ENCODE assay signal across 8 cellular contexts in genomic region chr18:57859314-57859713, GRCh38. TPM values are rescaled to one million over a fixed set of nuclear protein-coding genes. Genes with fewer than 3 reads are reported as not detected.
A peak's percentile ranks its signal among the peaks of the same experiment; 100 is the strongest.
DNase-seq lines count a peak whose midpoint lies in the region; ATAC-seq and TF ChIP-seq lines count a peak whose summit lies in the region.

No MANE protein-coding gene starts in this region.

- H3K4me1 ChIP-seq in OCI-LY7 (ENCODE audit: insufficient read depth, low read length, poor library complexity, severe bottlenecking), result no peaks in the 10 kb centered on the region
- no peaks in the 10 kb centered on the region for H3K4me1 ChIP-seq in CD8-positive, alpha-beta memory T cell (ENCODE audit: insufficient read depth, low read length)

- H4K20me1 ChIP-seq in OCI-LY7 (ENCODE audit: insufficient read depth, low read length), result no peaks in the 10 kb centered on the region

- no peaks in the 10 kb centered on the region for H3K9me3 ChIP-seq in OCI-LY7 (ENCODE audit: low read length)
- no peaks in the 10 kb centered on the region for H3K9me3 ChIP-seq in CD8-positive, alpha-beta memory T cell (ENCODE audit: low read length)

- CTCF ChIA-PET in OCI-LY7 (lab: Charles Lee; ENCODE audit: unreplicated experiment), result no interaction called here
- CTCF ChIA-PET in CD8-positive, alpha-beta memory T cell (lab: Charles Lee), result interaction anchor here (1.3 to 1.5 kb wide), 2 partner anchors 9 kb away, joined by 3 to 4 read pairs; no protein-coding TSS in a partner anchor

- no peaks in the 10 kb centered on the region for H3K27me3 ChIP-seq in CD8-positive, alpha-beta memory T cell (ENCODE audit: insufficient read depth, low read length, poor library complexity, severe bottlenecking)

- peak; percentile 28 to 68 for ATAC-seq in activated naive CD4-positive, alpha-beta T cell treated with anti-CD3 and anti-CD28 coated beads, Interleukin-2, amount 50 U/mL, for 72 hours
- peak; percentile 81 for ATAC-seq in HG02588 (IDR thresholded peaks at IDR 0.05; ENCODE audit: unreplicated experiment)
- ATAC-seq in GM21528 (IDR thresholded peaks at IDR 0.05; ENCODE audit: low FRiP score, unreplicated experiment), result no peak

- H2AFZ ChIP-seq in OCI-LY7 (ENCODE audit: low read length), result no peak overlapping the region

- no peaks in the 10 kb centered on the region for H3K4me1 Mint-ChIP-seq in CD8-positive, alpha-beta memory T cell

- H3K79me2 ChIP-seq in OCI-LY7 (ENCODE audit: insufficient read depth, low read depth, low read length), result no peaks in the 10 kb centered on the region

- intact Hi-C loops in OCI-LY7 (cut with micrococcal nuclease; ENCODE audit: unreplicated experiment) (loop anchor here (10.0 kb wide), 1 partner anchor 225 kb away; no protein-coding TSS in a partner anchor), head of caudate nucleus (cut with DNase I) (no loop called here)

- peak; percentile 55 for TF ChIP-seq CTCF in OCI-LY7 (conservative IDR thresholded peaks at IDR 0.05; ENCODE audit: low read length)

- no TSS peak for BruUV-seq in OCI-LY7 (replicated peaks; lab: Mats Ljungman, UMichigan)

- no peak overlapping the region for H3K27ac Mint-ChIP-seq in activated naive CD4-positive, alpha-beta T cell treated with anti-CD3 and anti-CD28 coated beads, Interleukin-2, amount 50 U/mL, for 72 hours
- H3K27ac Mint-ChIP-seq in CD8-positive, alpha-beta memory T cell, result no peak overlapping the region

- H3K9me3 Mint-ChIP-seq in activated naive CD4-positive, alpha-beta T cell treated with anti-CD3 and anti-CD28 coated beads, Interleukin-2, amount 50 U/mL, for 72 hours, result peaks cover 0 to 3% of the 10 kb centered on the region in 2 donors
- H3K9me3 Mint-ChIP-seq in CD8-positive, alpha-beta memory T cell, result no peaks in the 10 kb centered on the region

- no peak for DNase-seq in activated naive CD4-positive, alpha-beta T cell treated with anti-CD3 and anti-CD28 coated beads, Interleukin-2, amount 50 U/mL, for 72 hours (ENCODE audit: low spot score in 2 of 2)
- DNase-seq in activated naive CD4-positive, alpha-beta T cell (lab: John Stamatoyannopoulos, UW), result no peak
- DNase-seq in OCI-LY7 (ENCODE audit: low spot score) (peak; percentile 4), fibroblast of gingiva (ENCODE audit: low read depth) (peak; percentile 7), head of caudate nucleus (no peak)
- DNase-seq in CD8-positive, alpha-beta memory T cell, result no peak

- no peaks in the 10 kb centered on the region for H3K9me2 ChIP-seq in OCI-LY7 (ENCODE audit: insufficient read depth, low read length)

- POLR2A ChIA-PET in OCI-LY7 (lab: Charles Lee), result no interaction called here
- POLR2A ChIA-PET in CD8-positive, alpha-beta memory T cell (lab: Charles Lee), result no interaction called here

- no peak overlapping the region for H3K4me3 Mint-ChIP-seq in CD8-positive, alpha-beta memory T cell

- H3K4me2 ChIP-seq in OCI-LY7 (ENCODE audit: low read length), result no peak overlapping the region

- no peak overlapping the region for H3K4me3 ChIP-seq in OCI-LY7 (ENCODE audit: low read depth, low read length, poor library complexity, severe bottlenecking)
- no peak overlapping the region for H3K4me3 ChIP-seq in CD8-positive, alpha-beta memory T cell (ENCODE audit: low read length)

- no peaks in the 10 kb centered on the region for H3K36me3 ChIP-seq in OCI-LY7 (ENCODE audit: insufficient read depth, low read length)
- H3K36me3 ChIP-seq in CD8-positive, alpha-beta memory T cell (ENCODE audit: insufficient read depth, low read length), result no peaks in the 10 kb centered on the region

- no peak overlapping the region for H3K27ac ChIP-seq in OCI-LY7 (ENCODE audit: low read depth, low read length, poor library complexity, severe bottlenecking)
- H3K27ac ChIP-seq in CD8-positive, alpha-beta memory T cell (ENCODE audit: low read depth, low read length), result no peak overlapping the region

- H3K27me3 Mint-ChIP-seq in CD8-positive, alpha-beta memory T cell, result peaks cover 3 to 4% of the 10 kb centered on the region in 2 donors

- no peaks in the 10 kb centered on the region for H3K36me3 Mint-ChIP-seq in activated naive CD4-positive, alpha-beta T cell treated with anti-CD3 and anti-CD28 coated beads, Interleukin-2, amount 50 U/mL, for 72 hours
- no peaks in the 10 kb centered on the region for H3K36me3 Mint-ChIP-seq in CD8-positive, alpha-beta memory T cell

RNA-seq across cellular contexts. Expression of gene ATP8B1, which starts 56.2 kb away (rescaled TPM):
- total RNA-seq in activated naive CD4-positive, alpha-beta T cell treated with anti-CD3 and anti-CD28 coated beads, Interleukin-2, amount 50 U/mL, for 72 hours, result not detected
- not detected in 2 replicates for total RNA-seq in OCI-LY7 (2014; rRNA removed; shearing (Covaris generic))
- total RNA-seq in OCI-LY7 (2022), result not detected in 2 replicates
- total RNA-seq in CD8-positive, alpha-beta memory T cell, result not detected
- polyA plus RNA-seq in CD8-positive, alpha-beta memory T cell, result not detected

Comparison
In these comparisons a context has a peak if more than half of its experiments do, and no peak if none do; other contexts are left out.
1. DNase-seq: peak in OCI-LY7 (single experiment) and fibroblast of gingiva (single experiment); none in activated naive CD4-positive, alpha-beta T cell treated with anti-CD3 and anti-CD28 coated beads, Interleukin-2, amount 50 U/mL, for 72 hours (0 of 2), activated naive CD4-positive, alpha-beta T cell (0 of 4), CD8-positive, alpha-beta memory T cell (0 of 5) and head of caudate nucleus (0 of 42).